ENCODE assay signal across 8 cellular contexts in the genomic region with DNA sequence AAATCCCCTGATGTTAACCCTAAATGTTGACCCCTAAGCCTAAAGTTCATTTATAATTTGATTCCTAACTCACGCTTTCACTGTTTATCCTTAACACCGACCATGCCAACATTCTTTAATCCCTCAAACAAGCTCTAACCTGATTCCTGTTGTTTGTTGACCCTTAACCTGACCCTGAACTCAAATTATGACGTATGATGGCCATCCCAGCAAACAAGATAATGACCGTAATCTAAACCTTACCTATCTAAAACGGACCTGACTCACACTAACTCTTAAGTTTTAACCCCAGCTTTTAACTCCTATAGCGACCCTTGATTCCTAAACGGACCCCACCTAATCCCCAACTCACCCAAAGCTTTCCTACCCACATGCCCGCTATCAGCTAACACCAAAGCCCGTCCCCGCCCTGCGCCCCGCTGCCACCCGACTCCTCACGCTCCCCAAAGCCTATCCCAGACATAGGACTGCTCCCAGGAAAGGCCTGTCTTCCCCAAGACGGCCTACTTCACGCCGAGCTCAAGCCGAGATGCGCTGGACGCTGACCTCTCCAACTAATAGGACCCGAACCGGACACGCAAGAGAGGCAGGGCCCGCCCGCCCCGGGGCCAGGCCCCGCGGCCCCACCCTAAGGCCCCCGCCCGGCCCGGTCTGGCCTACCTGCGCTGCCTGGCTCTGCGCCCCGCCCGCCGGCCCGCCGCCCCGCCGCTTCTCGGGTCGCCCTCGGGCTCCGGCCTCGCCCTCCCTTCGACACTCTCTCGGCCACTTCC.
A peak's percentile ranks its signal among the peaks of the same experiment; 100 is the strongest.
DNase-seq lines count a peak whose midpoint lies in the region; ATAC-seq lines count a peak whose summit lies in the region.

No MANE protein-coding gene starts in this region.

- peak overlapping the region; percentile 75 for H3K9ac ChIP-seq in iPS-15b (ENCODE audit: low read depth, low read length)

- H3K36me3 ChIP-seq in ACC112 (ENCODE audit: insufficient read depth, low read length), result peaks cover 10% of the 10 kb centered on the region; the same call in 1 of the 2 replicates
- H3K36me3 ChIP-seq in iPS-15b (ENCODE audit: control insufficient read depth, insufficient read depth, low read length), result peaks cover 4% of the 10 kb centered on the region

- H3K9me3 ChIP-seq in iPS-15b (ENCODE audit: control insufficient read depth, insufficient read depth, low read length), result no peaks in the 10 kb centered on the region

- H3K79me2 ChIP-seq in ACC112 (ENCODE audit: control insufficient read depth, insufficient read depth, low read length, unreplicated experiment), result peaks cover 80% of the 10 kb centered on the region

- H3K4me1 ChIP-seq in ACC112 (ENCODE audit: control insufficient read depth, insufficient read depth, low read length, unreplicated experiment), result peaks cover 50% of the 10 kb centered on the region
- H3K4me1 ChIP-seq in iPS-15b (ENCODE audit: control insufficient read depth, insufficient read depth, low read length), result peaks cover 33% of the 10 kb centered on the region

- ATAC-seq in GM21717 (IDR thresholded peaks at IDR 0.05; ENCODE audit: unreplicated experiment) (peak; percentile 5), GM19328 (IDR thresholded peaks at IDR 0.05; ENCODE audit: unreplicated experiment) (no peak), GM21528 (IDR thresholded peaks at IDR 0.05; ENCODE audit: low FRiP score, unreplicated experiment) (no peak)

- H3K4me3 ChIP-seq in ACC112 (ENCODE audit: low read depth, low read length) (peak overlapping the region; percentile 86), iPS-15b (ENCODE audit: low read depth, low read length) (peak overlapping the region; percentile 96)

- H3K27ac ChIP-seq in ACC112 (ENCODE audit: low read depth, low read length) (peak overlapping the region; percentile 87), substantia nigra (ENCODE audit: low read depth, low read length, poor library complexity, severe bottlenecking) (peak overlapping the region; percentile 90)

- H2AFZ ChIP-seq in ACC112 (ENCODE audit: low read length, unreplicated experiment), result peak overlapping the region; percentile 28

- DNase-seq in activated CD4-positive, alpha-beta T cell treated with anti-CD3 and anti-CD28 coated beads, Interleukin-2, amount 50 U/mL, for 4 hours, result peak; percentile 9 to 28
- DNase-seq in substantia nigra (lab: John Stamatoyannopoulos, UW), result peak in 2 of 49 donors; percentile 50 to 67
- no peak for DNase-seq in OCI-M2 (lab: John Stamatoyannopoulos, UW; ENCODE audit: unreplicated experiment)

- H3K27me3 ChIP-seq in ACC112 (ENCODE audit: insufficient read depth, low read length) (no peaks in the 10 kb centered on the region), iPS-15b (ENCODE audit: control insufficient read depth, insufficient read depth, low read length) (no peaks in the 10 kb centered on the region)
